19 cellular contexts compared by ENCODE assay signal in the genomic region with DNA sequence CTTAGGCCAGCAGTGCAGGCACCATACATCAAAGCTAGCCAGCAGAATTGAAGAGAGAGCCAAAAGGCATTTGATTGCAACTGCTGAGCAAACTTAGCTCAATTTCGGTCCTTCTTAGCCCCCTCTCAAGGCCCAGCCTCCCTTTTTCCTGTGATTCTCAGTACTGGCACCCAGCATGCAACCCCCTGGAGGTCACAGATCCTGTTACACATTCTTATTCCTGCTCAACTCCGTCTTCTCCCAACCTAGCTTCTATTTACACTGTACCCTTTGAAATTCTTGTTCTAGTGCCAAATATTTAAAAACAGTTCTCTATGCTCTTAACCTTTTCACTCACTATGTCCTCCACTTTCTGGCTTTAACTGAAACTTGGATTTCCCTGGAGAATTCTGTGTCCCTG.
DNase-seq lines count a peak whose midpoint lies in the region; ATAC-seq and TF ChIP-seq lines count a peak whose summit lies in the region.
"Had no signal": no experiment of that assay in that cellular context is flagged by ENCODE, and none has a peak within 500 bp of the region (broad histone marks: within the 10 kb centered on the region; RNA-seq: fewer than 3 reads in every experiment).

No MANE protein-coding gene starts in this region.

- no peak for DNase-seq in Right ventricle myocardium superior
- no peak for DNase-seq in right cardiac atrium
- no peak for DNase-seq in brain microvascular endothelial cell
- DNase-seq in right lobe of liver: no peak
- no peak for DNase-seq in OCI-M2 (lab: John Stamatoyannopoulos, UW; ENCODE audit: unreplicated experiment)
- DNase-seq in germinal center (ENCODE audit: low spot score): no peak
- DNase-seq in HPDE6-E6E7 (ENCODE audit: extremely low spot score): no peak
- no peak for DNase-seq in DMS 273 treated with DMSO at 0.1 percent for 48 hours (lab: John Stamatoyannopoulos, UW)
- DNase-seq: ACHN; activated CD4-positive, CD25-positive, alpha-beta regulatory T cell treated with anti-CD3 and anti-CD28 coated beads, Interleukin-2, amount 50 U/mL, for 72 hours; activated naive CD4-positive, alpha-beta T cell treated with Interleukin-2 at 50 U/mL for 16 hours; effector CD4-positive, alpha-beta T cell; GF-D8; HFFc6; NCI-H1436; NCI-H526; psoas muscle; substantia nigra had no signal

- intact Hi-C loops in Right ventricle myocardium superior (cut with DNase I): no loop called here
- intact Hi-C loops in right cardiac atrium (cut with DNase I): no loop called here
- intact Hi-C loops in right lobe of liver (cut with DNase I): no loop called here

- H3K27me3 ChIP-seq in right cardiac atrium (ENCODE audit: control insufficient read depth, insufficient read depth) (no peaks in the 10 kb centered on the region), brain microvascular endothelial cell (replicated peaks) (no peaks in the 10 kb centered on the region), right lobe of liver (no peaks in the 10 kb centered on the region)
- H3K27me3 ChIP-seq: gastroesophageal sphincter had no signal

- ATAC-seq in Right ventricle myocardium superior (ENCODE audit: poor library complexity) (peak; percentile 63), right cardiac atrium (no peak), right lobe of liver (peak; percentile 12 to 50 (median 34))
- ATAC-seq: gastroesophageal sphincter, psoas muscle had no signal

- no peak overlapping the region for H3K27ac ChIP-seq in right cardiac atrium (ENCODE audit: low read length)
- no peak overlapping the region for H3K27ac ChIP-seq in brain microvascular endothelial cell
- peak overlapping the region in 2 of 3 donors; percentile 18 to 34 for H3K27ac ChIP-seq in right lobe of liver
- H3K27ac ChIP-seq: psoas muscle had no signal

- TF ChIP-seq POLR2A in right lobe of liver (IDR thresholded peaks at IDR 0.05): no peak

- no peak overlapping the region for H3K4me3 ChIP-seq in right cardiac atrium (ENCODE audit: low read length)
- H3K4me3 ChIP-seq in brain microvascular endothelial cell (ENCODE audit: low read depth, low read length): no peak overlapping the region
- no peak overlapping the region for H3K4me3 ChIP-seq in right lobe of liver
- H3K4me3 ChIP-seq: gastroesophageal sphincter, psoas muscle had no signal

- H3K4me1 ChIP-seq in right cardiac atrium (ENCODE audit: control insufficient read depth, insufficient read depth, low read length) (no peaks in the 10 kb centered on the region), right lobe of liver (peaks cover 0 to 33% (median 8%) of the 10 kb centered on the region in 4 donors)
- H3K4me1 ChIP-seq: psoas muscle had no signal

- in situ Hi-C loops in brain microvascular endothelial cell (cut with HindIII; ENCODE audit: low pct_ligation_motif_present, low sequenced_read_pairs): no loop called here

- H3K9me3 ChIP-seq in right cardiac atrium (ENCODE audit: control insufficient read depth, low read length) (no peaks in the 10 kb centered on the region), right lobe of liver (no peaks in the 10 kb centered on the region)
- H3K9me3 ChIP-seq: gastroesophageal sphincter, psoas muscle had no signal

- 11% methylated on average over 2 of the region's 2 CpGs for WGBS in right cardiac atrium
- WGBS in right lobe of liver (ENCODE audit: insufficient coverage, low coverage, low lambda C conversion rate, missing lambda C conversion rate): 11% methylated on average over 2 of the region's 2 CpGs

- TF ChIP-seq CTCF in brain microvascular endothelial cell (IDR thresholded peaks at IDR 0.05; ENCODE audit: low read depth, low read length, missing control alignments): peak; percentile 33
- no peak for TF ChIP-seq CTCF in right lobe of liver (IDR thresholded peaks at IDR 0.05)

- H3K36me3 ChIP-seq in brain microvascular endothelial cell (replicated peaks) (no peaks in the 10 kb centered on the region), right lobe of liver (no peaks in the 10 kb centered on the region)
- H3K36me3 ChIP-seq: gastroesophageal sphincter had no signal

Comparison
In these comparisons a context has a peak if more than half of its experiments do, and no peak if none do; other contexts are left out.
1. ATAC-seq: peak in Right ventricle myocardium superior (single experiment) and right lobe of liver (4 of 4); none in right cardiac atrium (0 of 2).
2. H3K27ac ChIP-seq: peak in right lobe of liver (2 of 3); none in right cardiac atrium (single experiment) and brain microvascular endothelial cell (single experiment).